Comparison of ENCODE assay signal across 9 cellular contexts in the genomic region with DNA sequence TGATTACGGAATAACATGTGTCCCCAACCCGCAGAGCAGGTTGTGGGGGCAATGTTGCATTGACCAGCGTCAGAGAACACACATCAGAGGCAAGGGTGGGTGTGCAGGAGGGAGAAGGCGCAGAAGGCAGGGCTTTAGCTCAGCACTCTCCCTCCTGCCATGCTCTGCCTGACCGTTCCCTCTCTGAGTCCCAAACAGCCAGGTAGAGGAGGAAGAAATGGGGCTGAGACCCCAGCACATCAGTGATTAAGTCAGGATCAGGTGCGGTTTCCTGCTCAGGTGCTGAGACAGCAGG. TPM values are rescaled to one million over a fixed set of nuclear protein-coding genes. Genes with fewer than 3 reads are reported as not detected.
A peak's percentile ranks its signal among the peaks of the same experiment; 100 is the strongest.
DNase-seq lines count a peak whose midpoint lies in the region; TF ChIP-seq lines count a peak whose summit lies in the region.
"Had no signal": no experiment of that assay in that cellular context is flagged by ENCODE, and none has a peak within 500 bp of the region (broad histone marks: within the 10 kb centered on the region; RNA-seq: fewer than 3 reads in every experiment).

No MANE protein-coding gene starts in this region.

- TF ChIP-seq CTCF in BJ (IDR thresholded peaks at IDR 0.05; ENCODE audit: insufficient read depth, low read depth, low read length) (no peak), Loucy (conservative IDR thresholded peaks at IDR 0.05; ENCODE audit: low read length) (no peak), neural cell (IDR thresholded peaks at IDR 0.05; ENCODE audit: poor library complexity, severe bottlenecking) (no peak)

- no peaks in the 10 kb centered on the region for H3K79me2 ChIP-seq in Loucy (ENCODE audit: insufficient read depth, low read length)
- no peaks in the 10 kb centered on the region for H3K79me2 ChIP-seq in neural cell (replicated peaks; ENCODE audit: insufficient read depth, low read length)

- no peak for DNase-seq in BJ (ENCODE audit: low read depth)
- no peak for DNase-seq in NK-92 treated with Interleukin-12 subunit alpha and Interleukin-12 subunit beta, amount 100 ng/mL, for 24 hours (lab: John Stamatoyannopoulos, UW)
- no peak for DNase-seq in activated CD4-positive, alpha-beta T cell treated with anti-CD3 and anti-CD28 coated beads for 1 hour
- DNase-seq in dermis blood vessel endothelial cell: no peak
- DNase-seq in NCI-H1048 (lab: John Stamatoyannopoulos, UW): no peak

- CTCF ChIA-PET in BJ (lab: Yijun Ruan, JAX): interaction anchor here (0.6 to 9.7 kb wide), 64 partner anchors 9 to 1436 kb away, joined by 3 to 167 read pairs (median 5); a partner anchor contains a TSS

- TF ChIP-seq RAD21 in neural cell (conservative IDR thresholded peaks at IDR 0.05): no peak

- H3K4me1 ChIP-seq in Loucy (ENCODE audit: insufficient read depth, low read length, poor library complexity, severe bottlenecking): no peaks in the 10 kb centered on the region
- no peaks in the 10 kb centered on the region for H3K4me1 ChIP-seq in endocrine pancreas (ENCODE audit: control insufficient read depth, insufficient read depth, low read length)

- H3K9me2 ChIP-seq in Loucy (replicated peaks; ENCODE audit: low read depth, low read length) (no peaks in the 10 kb centered on the region), neural cell (ENCODE audit: insufficient read depth, low read length) (no peaks in the 10 kb centered on the region)

- no peaks in the 10 kb centered on the region for H3K27me3 ChIP-seq in BJ (ENCODE audit: control insufficient read depth, insufficient read depth, low read length)
- no peaks in the 10 kb centered on the region for H3K27me3 ChIP-seq in Loucy (ENCODE audit: insufficient read depth, low read length, poor library complexity, severe bottlenecking)
- no peaks in the 10 kb centered on the region for H3K27me3 ChIP-seq in endocrine pancreas (ENCODE audit: control insufficient read depth, insufficient read depth, low read length)
- no peaks in the 10 kb centered on the region for H3K27me3 ChIP-seq in neural cell (ENCODE audit: insufficient read depth, low read depth, low read length)

- no peak overlapping the region for H3K9ac ChIP-seq in Loucy (ENCODE audit: low read depth, low read length, poor library complexity, severe bottlenecking)
- peak overlapping the region; percentile 66 for H3K9ac ChIP-seq in endocrine pancreas (ENCODE audit: control insufficient read depth, insufficient read depth, low read length)
- peak overlapping the region; percentile 46 for H3K9ac ChIP-seq in neural cell (ENCODE audit: low read length)

- TF ChIP-seq EP300 in neural cell (conservative IDR thresholded peaks at IDR 0.05; ENCODE audit: poor library complexity, severe bottlenecking): no peak

- H4K20me1 ChIP-seq in Loucy (ENCODE audit: insufficient read depth, low read length, poor library complexity, severe bottlenecking): no peaks in the 10 kb centered on the region
- H4K20me1 ChIP-seq in neural cell (ENCODE audit: insufficient read depth): no peaks in the 10 kb centered on the region

- H3K4me2 ChIP-seq in Loucy (ENCODE audit: low read depth, low read length, poor library complexity, severe bottlenecking): peak overlapping the region; percentile 53
- H3K4me2 ChIP-seq in neural cell (ENCODE audit: low read length): no peak overlapping the region

- H3K36me3 ChIP-seq in BJ (ENCODE audit: control insufficient read depth, insufficient read depth, low read length) (peaks cover 6% of the 10 kb centered on the region), Loucy (ENCODE audit: insufficient read depth, low read length) (no peaks in the 10 kb centered on the region; the same call in 1 of the 2 replicates), endocrine pancreas (ENCODE audit: control insufficient read depth, insufficient read depth, low read length) (no peaks in the 10 kb centered on the region), neural cell (ENCODE audit: insufficient read depth, low read length) (no peaks in the 10 kb centered on the region)

- H3K27ac ChIP-seq in neural cell (ENCODE audit: low read length): no peak overlapping the region

- no peaks in the 10 kb centered on the region for H3F3A ChIP-seq in Loucy (ENCODE audit: low read depth)
- H3F3A ChIP-seq in neural cell (ENCODE audit: insufficient read depth, low read length, poor library complexity, severe bottlenecking): no peaks in the 10 kb centered on the region

- H2AFZ ChIP-seq in Loucy (ENCODE audit: low read length) (peak overlapping the region; percentile 68; the same call in 1 of the 2 replicates), neural cell (ENCODE audit: low read depth, low read length) (peak overlapping the region; percentile 25)

- POLR2A ChIA-PET in BJ (lab: Charles Lee): no interaction called here

- H3K4me3 ChIP-seq in BJ (ENCODE audit: low read depth, low read length) (peak overlapping the region; percentile 37; the same call in 1 of the 2 replicates), Loucy (ENCODE audit: low read length, poor library complexity, severe bottlenecking) (peak overlapping the region; percentile 62), endocrine pancreas (ENCODE audit: control insufficient read depth, insufficient read depth, low read length) (peak overlapping the region; percentile 76), neural cell (ENCODE audit: low read length) (peak overlapping the region; percentile 60)

- H3K9me3 ChIP-seq in Loucy (ENCODE audit: insufficient read depth, low read depth, low read length) (no peaks in the 10 kb centered on the region), endocrine pancreas (ENCODE audit: control insufficient read depth, low read length) (no peaks in the 10 kb centered on the region), neural cell (ENCODE audit: low read length) (no peaks in the 10 kb centered on the region)

TF ChIP-seq in neural cell, 6 proteins besides CTCF, POLR2A, EP300 and RAD21:
- no peak for TF ChIP-seq TAF1 (IDR thresholded peaks at IDR 0.05; ENCODE audit: low read depth)
- no peak for TF ChIP-seq POLR2AphosphoS5 (IDR thresholded peaks at IDR 0.05)
- TF ChIP-seq, protein P1, sequence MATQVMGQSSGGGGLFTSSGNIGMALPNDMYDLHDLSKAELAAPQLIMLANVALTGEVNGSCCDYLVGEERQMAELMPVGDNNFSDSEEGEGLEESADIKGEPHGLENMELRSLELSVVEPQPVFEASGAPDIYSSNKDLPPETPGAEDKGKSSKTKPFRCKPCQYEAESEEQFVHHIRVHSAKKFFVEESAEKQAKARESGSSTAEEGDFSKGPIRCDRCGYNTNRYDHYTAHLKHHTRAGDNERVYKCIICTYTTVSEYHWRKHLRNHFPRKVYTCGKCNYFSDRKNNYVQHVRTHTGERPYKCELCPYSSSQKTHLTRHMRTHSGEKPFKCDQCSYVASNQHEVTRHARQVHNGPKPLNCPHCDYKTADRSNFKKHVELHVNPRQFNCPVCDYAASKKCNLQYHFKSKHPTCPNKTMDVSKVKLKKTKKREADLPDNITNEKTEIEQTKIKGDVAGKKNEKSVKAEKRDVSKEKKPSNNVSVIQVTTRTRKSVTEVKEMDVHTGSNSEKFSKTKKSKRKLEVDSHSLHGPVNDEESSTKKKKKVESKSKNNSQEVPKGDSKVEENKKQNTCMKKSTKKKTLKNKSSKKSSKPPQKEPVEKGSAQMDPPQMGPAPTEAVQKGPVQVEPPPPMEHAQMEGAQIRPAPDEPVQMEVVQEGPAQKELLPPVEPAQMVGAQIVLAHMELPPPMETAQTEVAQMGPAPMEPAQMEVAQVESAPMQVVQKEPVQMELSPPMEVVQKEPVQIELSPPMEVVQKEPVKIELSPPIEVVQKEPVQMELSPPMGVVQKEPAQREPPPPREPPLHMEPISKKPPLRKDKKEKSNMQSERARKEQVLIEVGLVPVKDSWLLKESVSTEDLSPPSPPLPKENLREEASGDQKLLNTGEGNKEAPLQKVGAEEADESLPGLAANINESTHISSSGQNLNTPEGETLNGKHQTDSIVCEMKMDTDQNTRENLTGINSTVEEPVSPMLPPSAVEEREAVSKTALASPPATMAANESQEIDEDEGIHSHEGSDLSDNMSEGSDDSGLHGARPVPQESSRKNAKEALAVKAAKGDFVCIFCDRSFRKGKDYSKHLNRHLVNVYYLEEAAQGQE (IDR thresholded peaks at IDR 0.05; ENCODE audit: borderline replicate concordance): no peak
- no peak for TF ChIP-seq EZH2 (IDR thresholded peaks at IDR 0.05; ENCODE audit: borderline replicate concordance, insufficient read depth, low read length, poor library complexity, severe bottlenecking)
- no peak for TF ChIP-seq MXI1 (conservative IDR thresholded peaks at IDR 0.05; ENCODE audit: poor library complexity, severe bottlenecking)
- TF ChIP-seq SMC3 (conservative IDR thresholded peaks at IDR 0.05; ENCODE audit: poor library complexity): no peak

RNA-seq across cellular contexts. Expression of a gene that starts 0.4 kb away (rescaled TPM):
- 0.01 and 0.04 TPM in 2 replicates for polyA plus RNA-seq in BJ (2011; rRNA removed)
- 0.05 TPM in 1 of 2 replicates, not detected in the other for polyA minus RNA-seq in BJ (2011; rRNA and poly(A)+ RNA removed)
- polyA plus RNA-seq in neural cell: 0.30 and 0.61 TPM in 2 replicates
- polyA minus RNA-seq in neural cell: 0.23 and 0.24 TPM in 2 replicates
- total RNA-seq in dermis blood vessel endothelial cell: 7.7 and 8.7 TPM in 2 replicates

RNA-seq across cellular contexts. Expression of a gene that starts 25.0 kb away (rescaled TPM):
- polyA plus RNA-seq in BJ (2011; rRNA removed) (0.21 TPM in 1 of 2 replicates, not detected in the other), neural cell (not detected in 2 replicates)
- 0.76 TPM in 1 of 2 replicates, not detected in the other for polyA minus RNA-seq in BJ (2011; rRNA and poly(A)+ RNA removed)
- 2.3 TPM in 1 of 2 replicates, not detected in the other for polyA minus RNA-seq in neural cell
- total RNA-seq in dermis blood vessel endothelial cell: 0.47 TPM in 1 of 2 replicates, not detected in the other
- total RNA-seq: natural killer cell treated with Interleukin-12 subunit alpha and Interleukin-12 subunit beta and Interleukin-15 and Interleukin-18, amount 100 ng/mL, for 72 hours had no signal
